5 cellular contexts compared by ENCODE assay signal in genomic region chr16:19412055-19412454, GRCh38. TPM values are rescaled to one million over a fixed set of nuclear protein-coding genes. Genes with fewer than 3 reads are reported as not detected.
"Had no signal": no experiment of that assay in that cellular context is flagged by ENCODE, and none has a peak within 500 bp of the region (broad histone marks: within the 10 kb centered on the region; RNA-seq: fewer than 3 reads in every experiment).

No MANE protein-coding gene starts in this region.

RNA-seq across cellular contexts. Expression of gene TMC5, which starts 5.6 kb away (rescaled TPM):
- total RNA-seq: HT1080, IMR-90, OCI-LY7, Right ventricle myocardium superior, SJSA1 had no signal
- polyA plus RNA-seq: IMR-90 had no signal
